Comparison of ENCODE assay signal across 8 cellular contexts in genomic region chr20:33668087-33668790, GRCh38. TPM values are rescaled to one million over a fixed set of nuclear protein-coding genes. Genes with fewer than 3 reads are reported as not detected.
A peak's percentile ranks its signal among the peaks of the same experiment; 100 is the strongest.
DNase-seq lines count a peak whose midpoint lies in the region; ATAC-seq and TF ChIP-seq lines count a peak whose summit lies in the region.

No MANE protein-coding gene starts in this region.

- H3K79me2 ChIP-seq in neural cell (replicated peaks; ENCODE audit: insufficient read depth, low read length): no peaks in the 10 kb centered on the region

- H3K36me3 ChIP-seq in neural cell (ENCODE audit: insufficient read depth, low read length) (no peaks in the 10 kb centered on the region), thoracic aorta (no peaks in the 10 kb centered on the region)

- no peaks in the 10 kb centered on the region for H4K20me1 ChIP-seq in neural cell (ENCODE audit: insufficient read depth)

- peak; percentile 60 for TF ChIP-seq RAD21 in neural cell (conservative IDR thresholded peaks at IDR 0.05)

- H3K4me1 ChIP-seq in thoracic aorta (ENCODE audit: control insufficient read depth in 1 of 2, low read depth in 2 of 2): peaks cover 23 to 75% of the 10 kb centered on the region in 2 donors

- no peak overlapping the region for H3K4me2 ChIP-seq in neural cell (ENCODE audit: low read length)

- no peaks in the 10 kb centered on the region for H3K9me2 ChIP-seq in neural cell (ENCODE audit: insufficient read depth, low read length)

- H3K27ac ChIP-seq in neural cell (ENCODE audit: low read length): no peak overlapping the region
- H3K27ac ChIP-seq in thoracic aorta: peak overlapping the region; percentile 88 to 93

- H3K27me3 Mint-ChIP-seq in endothelial cell (ENCODE audit: unreplicated experiment): peaks cover 21% of the 10 kb centered on the region

- H3K27ac Mint-ChIP-seq in endothelial cell (ENCODE audit: unreplicated experiment): no peak overlapping the region

- ATAC-seq in HG03025 (IDR thresholded peaks at IDR 0.05; ENCODE audit: low FRiP score, unreplicated experiment) (peak; percentile 27), thoracic aorta (ENCODE audit: insufficient number of reproducible peaks, low FRiP score, low read depth) (no peak)

- H3K36me3 Mint-ChIP-seq in endothelial cell (ENCODE audit: low read depth, unreplicated experiment): peaks cover 6% of the 10 kb centered on the region

- no peaks in the 10 kb centered on the region for H3F3A ChIP-seq in neural cell (ENCODE audit: insufficient read depth, low read length, poor library complexity, severe bottlenecking)

- no peaks in the 10 kb centered on the region for H3K9me3 ChIP-seq in neural cell (ENCODE audit: low read length)
- H3K9me3 ChIP-seq in thoracic aorta: no peaks in the 10 kb centered on the region

- H3K9me3 Mint-ChIP-seq in endothelial cell (ENCODE audit: unreplicated experiment): no peaks in the 10 kb centered on the region

- peaks cover 21% of the 10 kb centered on the region for H3K4me1 Mint-ChIP-seq in endothelial cell (ENCODE audit: unreplicated experiment)

- TF ChIP-seq EP300 in neural cell (conservative IDR thresholded peaks at IDR 0.05; ENCODE audit: poor library complexity, severe bottlenecking): no peak

- peak; percentile 85 for DNase-seq in endothelial cell (ENCODE audit: low spot score)
- DNase-seq in thoracic aorta (ENCODE audit: low spot score): no peak
- no peak for DNase-seq in cerebellum (ENCODE audit: low spot score)
- no peak for DNase-seq in amniotic stem cell (lab: John Stamatoyannopoulos, UW)

- H3K27me3 ChIP-seq in neural cell (ENCODE audit: insufficient read depth, low read depth, low read length) (no peaks in the 10 kb centered on the region), thoracic aorta (replicated peaks; ENCODE audit: insufficient read depth) (no peaks in the 10 kb centered on the region)

- TF ChIP-seq CTCF in GM12873 (IDR thresholded peaks at IDR 0.05; ENCODE audit: insufficient read depth, low read depth, low read length, missing control alignments) (peak; percentile 94), WI38 (IDR thresholded peaks at IDR 0.05; ENCODE audit: low read depth, low read length) (peak; percentile 90; the same call in 1 of the 2 replicates), endothelial cell (IDR thresholded peaks at IDR 0.05; ENCODE audit: unreplicated experiment) (no peak), neural cell (IDR thresholded peaks at IDR 0.05; ENCODE audit: poor library complexity, severe bottlenecking) (peak; percentile 58), thoracic aorta (IDR thresholded peaks at IDR 0.05) (no peak)

- no peak overlapping the region for H3K9ac ChIP-seq in neural cell (ENCODE audit: low read length)

- H3K4me3 ChIP-seq in WI38 (ENCODE audit: low read depth, low read length) (no peak overlapping the region), neural cell (ENCODE audit: low read length) (no peak overlapping the region), thoracic aorta (peak overlapping the region; percentile 85)

- no peak overlapping the region for H3K4me3 Mint-ChIP-seq in endothelial cell (ENCODE audit: unreplicated experiment)

- no peak overlapping the region for H2AFZ ChIP-seq in neural cell (ENCODE audit: low read depth, low read length)

TF ChIP-seq in neural cell, 6 proteins besides CTCF, POLR2A, EP300 and RAD21:
- TF ChIP-seq POLR2AphosphoS5 (IDR thresholded peaks at IDR 0.05) (no peak), MXI1 (conservative IDR thresholded peaks at IDR 0.05; ENCODE audit: poor library complexity, severe bottlenecking) (no peak), EZH2 (IDR thresholded peaks at IDR 0.05; ENCODE audit: borderline replicate concordance, insufficient read depth, low read length, poor library complexity, severe bottlenecking) (no peak), SMC3 (conservative IDR thresholded peaks at IDR 0.05; ENCODE audit: poor library complexity) (peak; percentile 52), TAF1 (IDR thresholded peaks at IDR 0.05; ENCODE audit: low read depth) (no peak), REST (IDR thresholded peaks at IDR 0.05; ENCODE audit: borderline replicate concordance) (no peak)

RNA-seq across cellular contexts. Expression of gene ACTL10, which starts 1.5 kb away (rescaled TPM):
- total RNA-seq in endothelial cell (ENCODE audit: unreplicated experiment) (not detected), thoracic aorta (1 to 10 TPM; 2.6 to 3.1 TPM), cerebellum (0.64 TPM)
- not detected in 2 replicates for polyA plus RNA-seq in neural cell
- not detected in 2 replicates for polyA minus RNA-seq in neural cell

RNA-seq across cellular contexts. Expression of gene NECAB3, which starts 6.0 kb away (rescaled TPM):
- 9.8 TPM for total RNA-seq in endothelial cell (ENCODE audit: unreplicated experiment)
- polyA plus RNA-seq in neural cell: 20.3 and 21.4 TPM in 2 replicates
- 17.0 and 23.4 TPM in 2 replicates for polyA minus RNA-seq in neural cell
- total RNA-seq in thoracic aorta: 10 to 100 TPM; 24.0 to 29.6 TPM
- 34.1 TPM for total RNA-seq in cerebellum

RNA-seq across cellular contexts. Expression of gene C20orf144, which starts 6.1 kb away (rescaled TPM):
- total RNA-seq in endothelial cell (ENCODE audit: unreplicated experiment) (not detected), thoracic aorta (not detected), cerebellum (not detected)
- not detected in 2 replicates for polyA plus RNA-seq in neural cell
- polyA minus RNA-seq in neural cell: 0.23 and 0.49 TPM in 2 replicates

RNA-seq across cellular contexts. Expression of gene E2F1, which starts 17.9 kb away (rescaled TPM):
- total RNA-seq in endothelial cell (ENCODE audit: unreplicated experiment) (6.7 TPM), thoracic aorta (under 1 TPM; 0.68 to 0.92 TPM), cerebellum (5.9 TPM)
- polyA plus RNA-seq in neural cell: 1.8 and 2.3 TPM in 2 replicates
- polyA minus RNA-seq in neural cell: 1.5 and 2.0 TPM in 2 replicates

RNA-seq across cellular contexts. Expression of gene PXMP4, which starts 51.9 kb away (rescaled TPM):
- 6.0 TPM for total RNA-seq in endothelial cell (ENCODE audit: unreplicated experiment)
- 0.78 and 3.1 TPM in 2 replicates for polyA plus RNA-seq in neural cell
- 1.7 and 2.9 TPM in 2 replicates for polyA minus RNA-seq in neural cell
- total RNA-seq in thoracic aorta: 1 to 10 TPM; 3.3 to 4.1 TPM
- total RNA-seq in cerebellum: 13.9 TPM

Comparison
In these comparisons a context has a peak if more than half of its experiments do, and no peak if none do; other contexts are left out.
1. CTCF ChIP-seq: peak in GM12873 (single experiment), WI38 (single experiment) and neural cell (single experiment); none in endothelial cell (single experiment) and thoracic aorta (single experiment).